Comparison of ENCODE assay signal across 20 cellular contexts in the genomic region with DNA sequence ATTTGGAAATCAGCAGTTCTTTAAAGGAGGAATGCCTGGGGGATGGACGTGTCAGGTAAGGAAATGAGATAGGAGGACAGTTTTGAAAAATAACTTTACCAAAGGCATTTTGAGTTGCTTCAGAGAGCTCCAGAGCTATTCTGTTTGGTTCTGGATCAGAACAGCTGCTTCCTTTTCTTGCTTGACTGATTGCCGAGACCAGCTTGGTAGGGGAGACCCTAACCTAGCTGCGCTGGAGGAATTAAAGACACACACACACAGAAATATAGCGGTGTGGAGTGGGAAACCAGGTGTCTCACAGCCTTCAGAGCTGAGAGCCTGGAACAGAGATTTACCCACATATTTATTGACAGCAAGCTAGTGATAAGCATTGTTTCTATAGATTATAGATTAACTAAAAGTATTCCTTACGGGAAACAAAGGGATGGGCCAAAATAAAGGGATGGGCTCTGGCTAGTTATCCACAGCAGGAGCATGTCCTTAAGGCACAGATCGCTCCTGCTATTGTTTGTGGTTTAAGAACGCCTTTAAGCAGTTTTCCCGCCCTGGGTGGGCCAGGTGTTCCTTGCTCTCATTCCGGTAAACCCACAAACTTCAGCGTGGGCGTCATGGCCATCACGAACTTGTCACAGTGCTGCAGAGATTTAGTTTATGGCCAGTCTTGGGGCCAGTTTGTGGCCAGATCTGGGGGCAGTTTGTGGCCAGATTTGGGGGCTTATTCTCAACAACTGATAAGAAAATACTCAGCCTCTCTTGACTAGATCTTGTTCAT.
A peak's percentile ranks its signal among the peaks of the same experiment; 100 is the strongest.
DNase-seq lines count a peak whose midpoint lies in the region; ATAC-seq and TF ChIP-seq lines count a peak whose summit lies in the region.
"Had no signal": no experiment of that assay in that cellular context is flagged by ENCODE, and none has a peak within 500 bp of the region (broad histone marks: within the 10 kb centered on the region; RNA-seq: fewer than 3 reads in every experiment).

No MANE protein-coding gene starts in this region.

- CTCF ChIA-PET in activated CD8-positive, alpha-beta T cell treated with anti-CD3 and anti-CD28 coated beads for 36 hours (lab: Charles Lee): no interaction called here

- POLR2A ChIA-PET in activated CD8-positive, alpha-beta T cell treated with anti-CD3 and anti-CD28 coated beads for 36 hours (lab: Charles Lee): no interaction called here

- H3K27ac Mint-ChIP-seq in chondrocyte (ENCODE audit: unreplicated experiment): no peak overlapping the region
- peak overlapping the region; percentile 19 for H3K27ac Mint-ChIP-seq in mesothelial cell of epicardium
- H3K27ac Mint-ChIP-seq in activated CD8-positive, alpha-beta T cell treated with anti-CD3 and anti-CD28 coated beads for 36 hours: no peak overlapping the region
- H3K27ac Mint-ChIP-seq: CD4-positive, alpha-beta memory T cell had no signal

- H3K4me1 Mint-ChIP-seq in chondrocyte (ENCODE audit: low read depth): no peaks in the 10 kb centered on the region
- H3K4me1 Mint-ChIP-seq in mesothelial cell of epicardium: peaks cover 10% of the 10 kb centered on the region
- H3K4me1 Mint-ChIP-seq in activated CD8-positive, alpha-beta T cell treated with anti-CD3 and anti-CD28 coated beads for 36 hours (ENCODE audit: low read depth): no peaks in the 10 kb centered on the region
- H3K4me1 Mint-ChIP-seq: CD4-positive, alpha-beta memory T cell had no signal

- H3K9me3 Mint-ChIP-seq in chondrocyte (ENCODE audit: low read depth): peaks cover 14% of the 10 kb centered on the region
- H3K9me3 Mint-ChIP-seq in mesothelial cell of epicardium: peaks cover 17% of the 10 kb centered on the region
- H3K9me3 Mint-ChIP-seq in activated CD8-positive, alpha-beta T cell treated with anti-CD3 and anti-CD28 coated beads for 36 hours: peaks cover 9% of the 10 kb centered on the region

- no peak for ATAC-seq in Right ventricle myocardium superior (ENCODE audit: poor library complexity)
- no peak for ATAC-seq in left cardiac atrium
- no peak for ATAC-seq in activated CD8-positive, alpha-beta T cell treated with anti-CD3 and anti-CD28 coated beads for 36 hours
- ATAC-seq: A549 had no signal

- no peaks in the 10 kb centered on the region for H3K27me3 Mint-ChIP-seq in chondrocyte (ENCODE audit: low read depth)
- no peaks in the 10 kb centered on the region for H3K27me3 Mint-ChIP-seq in mesothelial cell of epicardium (ENCODE audit: low read depth)
- H3K27me3 Mint-ChIP-seq in activated CD8-positive, alpha-beta T cell treated with anti-CD3 and anti-CD28 coated beads for 36 hours: no peaks in the 10 kb centered on the region
- H3K27me3 Mint-ChIP-seq: CD4-positive, alpha-beta memory T cell had no signal

- no peak for TF ChIP-seq CTCF in chondrocyte (IDR thresholded peaks at IDR 0.05)
- TF ChIP-seq CTCF in mesothelial cell of epicardium (IDR thresholded peaks at IDR 0.05; ENCODE audit: unreplicated experiment): no peak
- TF ChIP-seq CTCF in activated CD8-positive, alpha-beta T cell treated with anti-CD3 and anti-CD28 coated beads for 36 hours (IDR thresholded peaks at IDR 0.05): no peak
- no peak for TF ChIP-seq CTCF in GM13977 (IDR thresholded peaks at IDR 0.05; ENCODE audit: extremely low read depth, insufficient read depth, missing control alignments)

- in situ Hi-C loops in GM13977 (cut with MboI; ENCODE audit: low pct_unique_long_range_greater_than_20kb, low sequenced_read_pairs, unreplicated experiment): no loop called here

- H3K4me3 Mint-ChIP-seq in chondrocyte (ENCODE audit: unreplicated experiment) (no peak overlapping the region), mesothelial cell of epicardium (no peak overlapping the region)
- H3K4me3 Mint-ChIP-seq in activated CD8-positive, alpha-beta T cell treated with anti-CD3 and anti-CD28 coated beads for 36 hours: no peak overlapping the region
- H3K4me3 Mint-ChIP-seq: CD4-positive, alpha-beta memory T cell had no signal

- intact Hi-C loops in Right ventricle myocardium superior (cut with DNase I) (no loop called here), left cardiac atrium (cut with DNase I) (no loop called here)
- intact Hi-C loops in activated CD8-positive, alpha-beta T cell treated with anti-CD3 and anti-CD28 coated beads for 36 hours (cut with micrococcal nuclease): no loop called here

- peak; percentile 17 for DNase-seq in Right ventricle myocardium superior
- DNase-seq in left cardiac atrium: no peak
- peak; percentile 52 for DNase-seq in chondrocyte (ENCODE audit: low spot score)
- DNase-seq in mesothelial cell of epicardium (ENCODE audit: low spot score in 2 of 2, unreplicated experiment in 2 of 2): no peak
- no peak for DNase-seq in T-helper 2 cell
- DNase-seq in activated CD8-positive, alpha-beta T cell treated with anti-CD3 and anti-CD28 coated beads for 36 hours: no peak
- no peak for DNase-seq in middle frontal gyrus (ENCODE audit: extremely low spot score, low spot score)
- DNase-seq in GM13977 (ENCODE audit: low spot score): no peak
- DNase-seq: CD4-positive, alpha-beta memory T cell; H7; IMR-90; MG63; NCI-H1048; NCI-H1436 treated with DMSO at 0.1 percent for 48 hours; NCI-H2081; NCI-H510A; NCI-H774; OCI-M1; RPMI8226 had no signal

- H3K36me3 Mint-ChIP-seq in chondrocyte (ENCODE audit: low read depth) (peaks cover 3% of the 10 kb centered on the region), mesothelial cell of epicardium (peaks cover 5% of the 10 kb centered on the region)
- H3K36me3 Mint-ChIP-seq in activated CD8-positive, alpha-beta T cell treated with anti-CD3 and anti-CD28 coated beads for 36 hours (ENCODE audit: low read depth): no peaks in the 10 kb centered on the region
- H3K36me3 Mint-ChIP-seq: CD4-positive, alpha-beta memory T cell had no signal

Comparison
In these comparisons a context has a peak if more than half of its experiments do, and no peak if none do; other contexts are left out.
1. DNase-seq: peak in Right ventricle myocardium superior (single experiment) and chondrocyte (single experiment); none in left cardiac atrium (single experiment), mesothelial cell of epicardium (0 of 2), T-helper 2 cell (0 of 5), activated CD8-positive, alpha-beta T cell treated with anti-CD3 and anti-CD28 coated beads for 36 hours (single experiment), middle frontal gyrus (single experiment) and GM13977 (single experiment).